Comparison of ENCODE assay signal across 15 cellular contexts in genomic region chr17:47907932-47908562, GRCh38. TPM values are rescaled to one million over a fixed set of nuclear protein-coding genes. Genes with fewer than 3 reads are reported as not detected.
A peak's percentile ranks its signal among the peaks of the same experiment; 100 is the strongest.
DNase-seq lines count a peak whose midpoint lies in the region; ATAC-seq and TF ChIP-seq lines count a peak whose summit lies in the region.
"Had no signal": no experiment of that assay in that cellular context is flagged by ENCODE, and none has a peak within 500 bp of the region (broad histone marks: within the 10 kb centered on the region; RNA-seq: fewer than 3 reads in every experiment).

No MANE protein-coding gene starts in this region.

- H3K27ac Mint-ChIP-seq in stimulated activated effector memory CD8-positive, alpha-beta T cell treated with anti-CD3 and anti-CD28 coated beads, Interleukin-12 subunit alpha, Interleukin-12 subunit beta, amount 100 ng/mL, for 72 hours = peak overlapping the region; percentile 2

- no peak overlapping the region for H3K18ac ChIP-seq in IMR-90 (ENCODE audit: low read depth, low read length)

- no peak overlapping the region for H2BK15ac ChIP-seq in IMR-90 (ENCODE audit: low read depth, low read length)

- H3K4me1 ChIP-seq in IMR-90 (ENCODE audit: control insufficient read depth, insufficient read depth, low read length) (peaks cover 10% of the 10 kb centered on the region), hepatocyte (ENCODE audit: insufficient read depth) (no peaks in the 10 kb centered on the region)

- intact Hi-C loops in IMR-90 (cut with micrococcal nuclease) = no loop called here

- H2AK9ac ChIP-seq in IMR-90 (replicated peaks; ENCODE audit: low read depth, low read length, poor library complexity) = no peak overlapping the region

- H3K9me1 ChIP-seq in IMR-90 (ENCODE audit: insufficient read depth, low read length) = peaks cover 16% of the 10 kb centered on the region

- H3K56ac ChIP-seq in IMR-90 (ENCODE audit: extremely low read depth, insufficient read depth, low read length) = no peak overlapping the region

- H3K9me2 ChIP-seq in hepatocyte (replicated peaks; ENCODE audit: insufficient read depth) = no peaks in the 10 kb centered on the region

- H3K4me3 ChIP-seq in IMR-90 (ENCODE audit: insufficient read depth, low read depth, low read length) (peak overlapping the region; percentile 8; the same call in 1 of the 2 replicates), fibroblast of the aortic adventitia (ENCODE audit: low read depth, low read length) (no peak overlapping the region), hepatocyte (no peak overlapping the region)
- H3K4me3 ChIP-seq: SK-N-MC had no signal

- no peak overlapping the region for H3K4ac ChIP-seq in IMR-90 (ENCODE audit: low read depth, low read length)

- in situ Hi-C loops in IMR-90 (cut with MboI; ENCODE audit: low sequenced_read_pairs) = no loop called here

- H2AK5ac ChIP-seq in IMR-90 (ENCODE audit: low read depth, low read length) = no peak overlapping the region

- no peak overlapping the region for H4K5ac ChIP-seq in IMR-90 (ENCODE audit: low read depth, low read length)

- no peak overlapping the region for H3K23ac ChIP-seq in IMR-90 (ENCODE audit: low read depth, low read length)

- H4K8ac ChIP-seq in IMR-90 (ENCODE audit: low read depth in 2 of 2, low read length in 2 of 2) = no peak overlapping the region

- peaks cover 44% of the 10 kb centered on the region for H3K4me1 Mint-ChIP-seq in stimulated activated effector memory CD8-positive, alpha-beta T cell treated with anti-CD3 and anti-CD28 coated beads, Interleukin-12 subunit alpha, Interleukin-12 subunit beta, amount 100 ng/mL, for 72 hours

- peaks cover 22% of the 10 kb centered on the region for H3K79me2 ChIP-seq in hepatocyte

- no peak overlapping the region for H2BK20ac ChIP-seq in IMR-90 (ENCODE audit: low read depth, low read length)

- peaks cover 25 to 59% of the 10 kb centered on the region in 2 experiments for H3K79me1 ChIP-seq in IMR-90 (ENCODE audit: low read depth in 1 of 2, low read length in 2 of 2)

- DNase-seq in IMR-90 (no peak), SKM-1 (lab: John Stamatoyannopoulos, UW; ENCODE audit: unreplicated experiment) (peak; percentile 19), fibroblast of the aortic adventitia (ENCODE audit: low read depth) (peak; percentile 20), hepatocyte (ENCODE audit: low spot score) (no peak)
- no peak for DNase-seq in stimulated activated effector memory CD8-positive, alpha-beta T cell treated with anti-CD3 and anti-CD28 coated beads, Interleukin-12 subunit alpha, Interleukin-12 subunit beta, amount 100 ng/mL, for 72 hours (ENCODE audit: low spot score in 2 of 2)
- no peak for DNase-seq in stimulated activated CD4-positive, alpha-beta T cell treated with anti-CD3 and anti-CD28 coated beads, Interleukin-12 subunit alpha, Interleukin-12 subunit beta, amount 100 ng/mL, for 4 hours
- DNase-seq: activated CD4-positive, alpha-beta T cell treated with anti-CD3 and anti-CD28 coated beads for 1 hour; activated effector memory CD4-positive, alpha-beta T cell treated with anti-CD3 and anti-CD28 coated beads, Interleukin-2, amount 50 U/mL, for 16 hours; Calu3; NCI-H1417; NCI-H69; stimulated activated CD4-positive, alpha-beta T cell treated with anti-CD3 and anti-CD28 coated beads, Interleukin-1b, Interleukin-23, amount 100 ng/mL, for 48 hours; stimulated activated naive CD8-positive, alpha-beta T cell treated with anti-CD3 and anti-CD28 coated beads, Interleukin-15, Interleukin-2, amounts not matched to agents 100 U/mL and 50 U/mL, for 24 hours had no signal

- no peak overlapping the region for H3K4me3 Mint-ChIP-seq in stimulated activated effector memory CD8-positive, alpha-beta T cell treated with anti-CD3 and anti-CD28 coated beads, Interleukin-12 subunit alpha, Interleukin-12 subunit beta, amount 100 ng/mL, for 72 hours

- H3K9me3 Mint-ChIP-seq in stimulated activated effector memory CD8-positive, alpha-beta T cell treated with anti-CD3 and anti-CD28 coated beads, Interleukin-12 subunit alpha, Interleukin-12 subunit beta, amount 100 ng/mL, for 72 hours = no peaks in the 10 kb centered on the region

- H3K4me2 ChIP-seq in IMR-90 (ENCODE audit: low read depth, low read length) (peak overlapping the region; percentile 67; the same call in 1 of the 2 replicates), hepatocyte (no peak overlapping the region)

- H3K36me3 Mint-ChIP-seq in stimulated activated effector memory CD8-positive, alpha-beta T cell treated with anti-CD3 and anti-CD28 coated beads, Interleukin-12 subunit alpha, Interleukin-12 subunit beta, amount 100 ng/mL, for 72 hours = peaks cover 22% of the 10 kb centered on the region

- H4K20me1 ChIP-seq in IMR-90 (ENCODE audit: insufficient read depth, low read length) (peaks cover 14% of the 10 kb centered on the region; the same call in 1 of the 2 replicates), hepatocyte (ENCODE audit: insufficient read depth, poor library complexity, severe bottlenecking) (no peaks in the 10 kb centered on the region)

- H3K36me3 ChIP-seq in IMR-90 (ENCODE audit: control insufficient read depth, insufficient read depth, low read length) (no peaks in the 10 kb centered on the region), hepatocyte (replicated peaks; ENCODE audit: insufficient read depth, low read depth) (no peaks in the 10 kb centered on the region)

- CTCF ChIA-PET in IMR-90 (lab: Yijun Ruan, JAX) = interaction anchor here (0.6 kb wide), 1 partner anchor 31 kb away, joined by 4 read pairs; no protein-coding TSS in a partner anchor

- H2BK5ac ChIP-seq in IMR-90 (ENCODE audit: low read depth, low read length, poor library complexity, severe bottlenecking) = no peak overlapping the region

- TF ChIP-seq CTCF in IMR-90 (conservative IDR thresholded peaks at IDR 0.05; ENCODE audit: low read depth, low read length) = no peak
- no peak for TF ChIP-seq CTCF in fibroblast of the aortic adventitia (IDR thresholded peaks at IDR 0.05; ENCODE audit: insufficient read depth, low read length)
- TF ChIP-seq CTCF in hepatocyte (IDR thresholded peaks at IDR 0.05; ENCODE audit: poor library complexity) = no peak

- no peak overlapping the region for H3K9ac ChIP-seq in IMR-90 (ENCODE audit: low read depth, low read length)

- ATAC-seq in IMR-90 (ENCODE audit: low read depth) (peak; percentile 24; the same call in 1 of the 2 replicates), GM21529 (IDR thresholded peaks at IDR 0.05; ENCODE audit: unreplicated experiment) (no peak)
- ATAC-seq in stimulated activated effector memory CD8-positive, alpha-beta T cell treated with anti-CD3 and anti-CD28 coated beads, Interleukin-12 subunit alpha, Interleukin-12 subunit beta, amount 100 ng/mL, for 72 hours = no peak
- ATAC-seq: stimulated activated naive CD8-positive, alpha-beta T cell treated with anti-CD3 and anti-CD28 coated beads, Interleukin-15, Interleukin-2, amounts not matched to agents 100 U/mL and 50 U/mL, for 24 hours had no signal

- BruUV-seq in IMR-90 (replicated peaks; lab: Mats Ljungman, UMichigan) = no TSS peak

- no peak overlapping the region for H3K14ac ChIP-seq in IMR-90 (replicated peaks; ENCODE audit: low read depth, low read length)

- TF ChIP-seq RAD21 in IMR-90 (IDR thresholded peaks at IDR 0.05; ENCODE audit: low read length) = no peak

- no peak overlapping the region for H3K27ac ChIP-seq in IMR-90 (ENCODE audit: insufficient read depth, low read length)
- H3K27ac ChIP-seq in hepatocyte = no peak overlapping the region
- H3K27ac ChIP-seq: SK-N-MC had no signal

- no peak overlapping the region for H2AFZ ChIP-seq in IMR-90 (replicated peaks; ENCODE audit: low read length, poor library complexity)
- H2AFZ ChIP-seq in hepatocyte = no peak overlapping the region

- POLR2A ChIA-PET in IMR-90 (lab: Charles Lee; ENCODE audit: unreplicated experiment) = no interaction called here

- no peak overlapping the region for H4K91ac ChIP-seq in IMR-90 (ENCODE audit: insufficient read depth, low read depth, low read length)

- no peak for TF ChIP-seq POLR2A in IMR-90 (IDR thresholded peaks at IDR 0.05; ENCODE audit: low read depth, low read length)

- H3K9me3 ChIP-seq in IMR-90 (ENCODE audit: control insufficient read depth, insufficient read depth, low read length) (no peaks in the 10 kb centered on the region), hepatocyte (ENCODE audit: low read depth) (no peaks in the 10 kb centered on the region)

- dilution Hi-C loops in IMR-90 (cut with HindIII; ENCODE audit: low sequenced_read_pairs, unreplicated experiment) = no loop called here

- H3K27me3 ChIP-seq in IMR-90 (ENCODE audit: control insufficient read depth, insufficient read depth, low read length) (no peaks in the 10 kb centered on the region), hepatocyte (no peaks in the 10 kb centered on the region)

- no CpG with 5 or more reads among the region's 8 CpGs for WGBS in IMR-90 (ENCODE audit: extremely low coverage in 2 of 2, insufficient read length in 1 of 2), 2 experiments
- WGBS in hepatocyte (ENCODE audit: low lambda C conversion rate, missing lambda C conversion rate) = 90% methylated on average over 8 of the region's 8 CpGs

- no peak overlapping the region for H2BK120ac ChIP-seq in IMR-90 (ENCODE audit: low read depth, low read length)

RNA-seq across cellular contexts. Expression of gene SP2, which starts 12.0 kb away (rescaled TPM):
- 0.72 and 1.4 TPM in 2 replicates for total RNA-seq in IMR-90 (2012; rRNA removed)
- 13.8 and 14.0 TPM in 2 replicates for polyA plus RNA-seq in IMR-90 (2012; rRNA removed)
- 7.4 and 17.7 TPM in 2 replicates for polyA plus RNA-seq in IMR-90 (2012; cell fraction: cytosol; rRNA removed)
- 23.1 and 23.5 TPM in 2 replicates for polyA plus RNA-seq in IMR-90 (2012; cell fraction: nucleus; rRNA removed; ENCODE audit: low replicate concordance)
- 0.08 and 3.7 TPM in 2 replicates for total RNA-seq in fibroblast of the aortic adventitia (ENCODE audit: low replicate concordance)
- 1.5 and 3.3 TPM in 2 replicates for total RNA-seq in hepatocyte
- polyA plus RNA-seq in hepatocyte = 6.7 and 10.6 TPM in 2 replicates

RNA-seq across cellular contexts. Expression of gene PNPO, which starts 33.3 kb away (rescaled TPM):
- 32.5 and 34.1 TPM in 2 replicates for total RNA-seq in IMR-90 (2012; rRNA removed)
- polyA plus RNA-seq in IMR-90 (2012; rRNA removed) = 13.6 and 13.9 TPM in 2 replicates
- polyA plus RNA-seq in IMR-90 (2012; cell fraction: cytosol; rRNA removed) = 11.0 and 37.1 TPM in 2 replicates
- 5.8 and 9.0 TPM in 2 replicates for polyA plus RNA-seq in IMR-90 (2012; cell fraction: nucleus; rRNA removed; ENCODE audit: low replicate concordance)
- 44.9 and 198 TPM in 2 replicates for total RNA-seq in fibroblast of the aortic adventitia (ENCODE audit: low replicate concordance)
- 17.0 and 18.6 TPM in 2 replicates for total RNA-seq in hepatocyte
- 10.4 and 12.2 TPM in 2 replicates for polyA plus RNA-seq in hepatocyte

RNA-seq across cellular contexts. Expression of gene PRR15L, which starts 49.6 kb away (rescaled TPM):
- not detected in 2 replicates for total RNA-seq in IMR-90 (2012; rRNA removed)
- polyA plus RNA-seq in IMR-90 (2012; rRNA removed) = not detected in 2 replicates
- not detected in 2 replicates for polyA plus RNA-seq in IMR-90 (2012; cell fraction: cytosol; rRNA removed)
- not detected in 2 replicates for polyA plus RNA-seq in IMR-90 (2012; cell fraction: nucleus; rRNA removed; ENCODE audit: low replicate concordance)
- total RNA-seq in fibroblast of the aortic adventitia (ENCODE audit: low replicate concordance) = not detected in 2 replicates
- total RNA-seq in hepatocyte = 64.9 and 66.4 TPM in 2 replicates
- polyA plus RNA-seq in hepatocyte = 48.0 and 56.5 TPM in 2 replicates

RNA-seq across cellular contexts. Expression of gene SP6, which starts 57.1 kb away (rescaled TPM):
- total RNA-seq in IMR-90 (2012; rRNA removed) = under 0.01 TPM in 2 replicates
- polyA plus RNA-seq in IMR-90 (2012; rRNA removed) = 0.31 and 0.32 TPM in 2 replicates
- 0.14 and 0.24 TPM in 2 replicates for polyA plus RNA-seq in IMR-90 (2012; cell fraction: cytosol; rRNA removed)
- polyA plus RNA-seq in IMR-90 (2012; cell fraction: nucleus; rRNA removed; ENCODE audit: low replicate concordance) = 0.34 and 0.51 TPM in 2 replicates
- total RNA-seq in fibroblast of the aortic adventitia (ENCODE audit: low replicate concordance) = 0.09 TPM in 1 of 2 replicates, not detected in the other
- total RNA-seq in hepatocyte = 0.80 and 1.3 TPM in 2 replicates
- polyA plus RNA-seq in hepatocyte = 1.3 and 1.7 TPM in 2 replicates

Comparison
In these comparisons a context has a peak if more than half of its experiments do, and no peak if none do; other contexts are left out.
1. DNase-seq: peak in SKM-1 (single experiment) and fibroblast of the aortic adventitia (single experiment); none in IMR-90 (single experiment), stimulated activated effector memory CD8-positive, alpha-beta T cell treated with anti-CD3 and anti-CD28 coated beads, Interleukin-12 subunit alpha, Interleukin-12 subunit beta, amount 100 ng/mL, for 72 hours (0 of 2), hepatocyte (single experiment) and stimulated activated CD4-positive, alpha-beta T cell treated with anti-CD3 and anti-CD28 coated beads, Interleukin-12 subunit alpha, Interleukin-12 subunit beta, amount 100 ng/mL, for 4 hours (single experiment).
2. RNA of gene PRR15L, which starts 49.6 kb away (total RNA-seq): 64.9 to 66.4 TPM in hepatocyte; not detected in IMR-90 and not detected in fibroblast of the aortic adventitia; every median in the first group is over 10 times any median in the second.